ENCODE assay signal across 23 cellular contexts in the genomic region with DNA sequence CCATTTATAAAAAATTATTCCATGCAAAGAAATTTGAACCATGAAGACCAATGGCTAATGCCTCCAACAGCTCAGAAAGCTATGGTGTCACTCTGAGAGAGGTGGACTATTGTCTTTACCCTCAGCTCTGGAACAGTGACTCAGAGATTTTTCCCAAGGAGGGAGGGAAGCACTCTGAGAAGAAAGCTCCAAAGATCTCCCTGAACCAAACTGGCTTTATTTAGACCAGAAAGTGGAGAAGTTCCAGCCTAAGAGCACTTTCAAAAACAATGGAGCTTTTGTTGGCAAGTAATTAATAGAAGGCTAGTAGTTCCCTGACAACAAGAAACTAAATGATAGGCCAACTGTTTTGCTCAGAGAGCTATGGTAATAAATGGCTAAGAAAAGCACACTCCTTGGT.
DNase-seq lines count a peak whose midpoint lies in the region; ATAC-seq and TF ChIP-seq lines count a peak whose summit lies in the region.
"Had no signal": no experiment of that assay in that cellular context is flagged by ENCODE, and none has a peak within 500 bp of the region (broad histone marks: within the 10 kb centered on the region; RNA-seq: fewer than 3 reads in every experiment).

No MANE protein-coding gene starts in this region.

- no peaks in the 10 kb centered on the region for H3K36me3 ChIP-seq in esophagus muscularis mucosa
- no peaks in the 10 kb centered on the region for H3K36me3 ChIP-seq in mesodermal cell (ENCODE audit: control insufficient read depth, insufficient read depth, low read length)
- H3K36me3 ChIP-seq in ascending aorta: no peaks in the 10 kb centered on the region
- H3K36me3 ChIP-seq: BE2C, neural progenitor cell, SJCRH30, vagina had no signal

- H3K27ac ChIP-seq in esophagus muscularis mucosa (replicated peaks in 1 of 4) (peak overlapping the region in 3 of 4 donors; percentile 11 to 25 (median 15)), mesodermal cell (ENCODE audit: low read depth, low read length, severe bottlenecking) (peak overlapping the region; percentile 3), ascending aorta (no peak overlapping the region)
- H3K27ac ChIP-seq: neural progenitor cell, psoas muscle, SJCRH30, testis, vagina had no signal

- H3K27me3 ChIP-seq in esophagus muscularis mucosa (no peaks in the 10 kb centered on the region), ascending aorta (no peaks in the 10 kb centered on the region)
- H3K27me3 ChIP-seq: BE2C, neural progenitor cell, SJCRH30, testis, vagina had no signal

- no peak for TF ChIP-seq EP300 in esophagus muscularis mucosa (IDR thresholded peaks at IDR 0.05)

- DNase-seq in A172 (ENCODE audit: low spot score) (peak; percentile 3), NCI-H69 (lab: John Stamatoyannopoulos, UW) (peak; percentile 84), esophagus muscularis mucosa (ENCODE audit: extremely low spot score) (no peak), NCI-H2196 treated with DMSO at 0.1 percent for 48 hours (lab: John Stamatoyannopoulos, UW; ENCODE audit: unreplicated experiment) (no peak), ascending aorta (ENCODE audit: low spot score in 2 of 2) (no peak)
- no peak for DNase-seq in activated T-cell treated with anti-CD3 and anti-CD28 coated beads, Interleukin-2, amount 50 U/mL, for 48 hours
- DNase-seq: activated CD4-positive, alpha-beta T cell treated with anti-CD3 and anti-CD28 coated beads, Interleukin-2, amount 50 U/mL, for 48 hours; activated CD8-positive, alpha-beta memory T cell treated with anti-CD3 and anti-CD28 coated beads, Interleukin-2, amount 50 U/mL, for 48 hours; activated effector memory CD4-positive, alpha-beta T cell treated with anti-CD3 and anti-CD28 coated beads, Interleukin-2, amount 50 U/mL, for 16 hours; activated naive CD8-positive, alpha-beta T cell treated with anti-CD3 and anti-CD28 coated beads, Interleukin-2, amount 50 U/mL, for 24 hours; BE2C; GOT3; NCI-H2081 treated with DMSO at 0.1 percent for 48 hours; NCI-H510A; psoas muscle; T-cell; testis had no signal

- H3K4me3 ChIP-seq in esophagus muscularis mucosa: no peak overlapping the region
- H3K4me3 ChIP-seq in mesodermal cell (ENCODE audit: extremely low read depth, insufficient read depth, low read length, poor library complexity, severe bottlenecking): no peak overlapping the region
- H3K4me3 ChIP-seq in ascending aorta: no peak overlapping the region
- H3K4me3 ChIP-seq: neural progenitor cell, psoas muscle, SJCRH30, testis, vagina had no signal

- intact Hi-C loops in esophagus muscularis mucosa (cut with DNase I): no loop called here
- intact Hi-C loops in ascending aorta (cut with DNase I): no loop called here

- ATAC-seq in GM18498 (IDR thresholded peaks at IDR 0.05; ENCODE audit: unreplicated experiment): no peak
- ATAC-seq: activated naive CD8-positive, alpha-beta T cell treated with anti-CD3 and anti-CD28 coated beads, Interleukin-2, amount 50 U/mL, for 24 hours; psoas muscle; stimulated activated memory B cell treated with anti-CD40 and anti-IgM and Interleukin-4, amounts not matched to agents 10 μg/mL and 1 μg/mL and 100 μg/mL, for 72 hours; T-cell had no signal

- TF ChIP-seq POLR2A in esophagus muscularis mucosa (IDR thresholded peaks at IDR 0.05; ENCODE audit: low read depth): no peak

- H3K9me3 ChIP-seq in esophagus muscularis mucosa (no peaks in the 10 kb centered on the region), mesodermal cell (ENCODE audit: control insufficient read depth, low read length) (no peaks in the 10 kb centered on the region), ascending aorta (no peaks in the 10 kb centered on the region)
- H3K9me3 ChIP-seq: BE2C, psoas muscle, SJCRH30, testis, vagina had no signal

- TF ChIP-seq CTCF in esophagus muscularis mucosa (IDR thresholded peaks at IDR 0.05): no peak
- no peak for TF ChIP-seq CTCF in ascending aorta (IDR thresholded peaks at IDR 0.05)

- H3K4me1 ChIP-seq in esophagus muscularis mucosa: peaks cover 0 to 6% (median 0%) of the 10 kb centered on the region in 4 donors
- H3K4me1 ChIP-seq in mesodermal cell (ENCODE audit: control insufficient read depth, insufficient read depth, low read length, poor library complexity, severe bottlenecking): peaks cover 9% of the 10 kb centered on the region
- no peaks in the 10 kb centered on the region for H3K4me1 ChIP-seq in ascending aorta
- H3K4me1 ChIP-seq: BE2C, psoas muscle, SJCRH30, testis, vagina had no signal

Comparison
In these comparisons a context has a peak if more than half of its experiments do, and no peak if none do; other contexts are left out.
1. DNase-seq: peak in A172 (single experiment) and NCI-H69 (single experiment); none in esophagus muscularis mucosa (single experiment), NCI-H2196 treated with DMSO at 0.1 percent for 48 hours (single experiment), activated T-cell treated with anti-CD3 and anti-CD28 coated beads, Interleukin-2, amount 50 U/mL, for 48 hours (0 of 2) and ascending aorta (0 of 2).
2. H3K27ac ChIP-seq: peak in esophagus muscularis mucosa (3 of 4) and mesodermal cell (single experiment); none in ascending aorta (0 of 2).